ENCODE assay signal across 28 cellular contexts in the genomic region with DNA sequence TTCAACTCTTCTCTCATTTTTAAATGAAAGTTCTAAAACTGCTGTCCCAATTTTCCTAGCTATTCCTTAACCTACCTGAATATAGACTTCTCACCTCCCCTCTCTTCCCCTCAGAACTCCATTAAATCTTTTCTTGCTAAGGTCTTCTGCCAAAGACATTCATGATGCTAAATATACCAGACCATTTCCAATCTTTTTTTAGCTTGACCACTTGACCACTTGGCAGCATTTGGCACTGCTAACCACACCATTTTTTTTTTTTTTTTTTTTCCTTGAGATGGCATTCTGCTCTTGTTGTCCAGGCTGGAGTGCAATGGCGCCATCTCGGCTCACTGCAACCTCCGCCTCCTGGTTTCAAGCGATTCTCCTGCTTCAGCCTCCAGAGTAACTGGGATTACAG.
"Had no signal": no experiment of that assay in that cellular context is flagged by ENCODE, and none has a peak within 500 bp of the region (broad histone marks: within the 10 kb centered on the region; RNA-seq: fewer than 3 reads in every experiment).

No MANE protein-coding gene starts in this region.

- H3K4me1 Mint-ChIP-seq: stimulated activated effector memory CD8-positive, alpha-beta T cell treated with anti-CD3 and anti-CD28 coated beads, Interleukin-12 subunit alpha, Interleukin-12 subunit beta, amount 100 ng/mL, for 72 hours had no signal

- ATAC-seq: esophagus mucosa; gastroesophageal sphincter; heart left ventricle; left lobe of liver; mucosa of descending colon; naive thymus-derived CD8-positive, alpha-beta T cell; right lobe of liver; stimulated activated effector memory CD8-positive, alpha-beta T cell treated with anti-CD3 and anti-CD28 coated beads, Interleukin-12 subunit alpha, Interleukin-12 subunit beta, amount 100 ng/mL, for 72 hours had no signal

- H3K36me3 ChIP-seq: colonic mucosa, gastroesophageal sphincter, heart left ventricle, right lobe of liver, stomach, thyroid gland, vagina had no signal

- H3K9me3 ChIP-seq: colonic mucosa, gastroesophageal sphincter, heart left ventricle, mucosa of descending colon, right lobe of liver, stomach, thyroid gland, vagina had no signal

- H3K27ac Mint-ChIP-seq: dendritic cell treated with granulocyte-macrophage colony-stimulating factor and Interleukin-4, amounts not matched to agents 40 ng/mL and 50 ng/mL, for 4 days; endodermal cell; mesothelial cell of epicardium; nephron progenitor cell; stimulated activated effector memory CD8-positive, alpha-beta T cell treated with anti-CD3 and anti-CD28 coated beads, Interleukin-12 subunit alpha, Interleukin-12 subunit beta, amount 100 ng/mL, for 72 hours had no signal

- H3K27me3 ChIP-seq: colonic mucosa, gastroesophageal sphincter, heart left ventricle, hepatocyte, right lobe of liver, stomach, thyroid gland, vagina had no signal

- H3K4me3 ChIP-seq: colonic mucosa, gastroesophageal sphincter, heart left ventricle, hepatocyte, mucosa of descending colon, right lobe of liver, stomach, thyroid gland, vagina had no signal

- H3K4me1 ChIP-seq: colonic mucosa had no signal

- H3K4me3 Mint-ChIP-seq: dendritic cell treated with granulocyte-macrophage colony-stimulating factor and Interleukin-4, amounts not matched to agents 40 ng/mL and 50 ng/mL, for 4 days; endodermal cell; mesothelial cell of epicardium; naive thymus-derived CD8-positive, alpha-beta T cell; nephron progenitor cell; stimulated activated effector memory CD8-positive, alpha-beta T cell treated with anti-CD3 and anti-CD28 coated beads, Interleukin-12 subunit alpha, Interleukin-12 subunit beta, amount 100 ng/mL, for 72 hours had no signal

- DNase-seq: colonic mucosa; effector CD8-positive, alpha-beta T cell; endodermal cell; foreskin fibroblast; heart left ventricle; kidney; mesenchymal stem cell; mucosa of descending colon; naive thymus-derived CD8-positive, alpha-beta T cell; nephron progenitor cell; nucleus accumbens; retina; right lobe of liver; stimulated activated CD4-positive, alpha-beta T cell treated with anti-CD3 and anti-CD28 coated beads, Interleukin-2, amount 100 ng/mL, for 24 hours; stimulated activated CD4-positive, alpha-beta T cell treated with anti-CD3 and anti-CD28 coated beads, Interleukin-4, amount 100 ng/mL, for 24 hours; stimulated activated naive CD4-positive, alpha-beta T cell treated with Interleukin-2 at 50 U/mL for 16 hours; stomach; thyroid gland; trophoblast cell had no signal

- H3K27ac ChIP-seq: colonic mucosa, epithelial cell of prostate, gastroesophageal sphincter, heart left ventricle, hepatocyte, right lobe of liver, stomach, thyroid gland, vagina had no signal

- H3K27me3 Mint-ChIP-seq: naive thymus-derived CD8-positive, alpha-beta T cell had no signal

- H3K36me3 Mint-ChIP-seq: mesothelial cell of epicardium; naive thymus-derived CD8-positive, alpha-beta T cell had no signal

- H3K9me3 Mint-ChIP-seq: dendritic cell treated with granulocyte-macrophage colony-stimulating factor and Interleukin-4, amounts not matched to agents 40 ng/mL and 50 ng/mL, for 4 days; mesothelial cell of epicardium; naive thymus-derived CD8-positive, alpha-beta T cell; nephron progenitor cell; stimulated activated effector memory CD8-positive, alpha-beta T cell treated with anti-CD3 and anti-CD28 coated beads, Interleukin-12 subunit alpha, Interleukin-12 subunit beta, amount 100 ng/mL, for 72 hours had no signal
